Comparison of ENCODE assay signal across 1 cellular context in the genomic region with DNA sequence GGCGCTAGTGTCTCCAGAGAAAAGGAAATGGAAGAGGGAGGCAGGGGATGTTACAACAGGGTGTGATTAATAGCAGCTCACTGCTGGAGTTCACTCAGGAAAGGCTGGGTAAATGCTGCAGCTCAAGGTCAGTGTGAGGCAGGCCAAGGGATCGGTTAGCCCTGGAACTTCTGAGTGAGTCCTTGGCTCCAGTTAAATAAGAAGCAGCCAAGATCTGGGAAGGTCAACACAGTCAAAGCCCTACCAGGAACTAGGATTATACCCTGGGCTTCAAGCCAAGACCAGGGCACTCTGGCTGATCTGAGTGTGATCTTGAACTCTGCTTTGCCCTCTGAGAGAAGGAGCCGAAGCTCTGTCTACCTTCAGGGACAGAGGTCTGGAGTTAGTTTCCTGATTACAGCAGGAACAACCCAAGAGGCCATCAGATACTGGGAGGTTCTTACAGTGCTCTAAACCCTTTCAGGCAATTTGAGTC.
TF ChIP-seq lines count a peak whose summit lies in the region.

No MANE protein-coding gene starts in this region.

TF ChIP-seq in K562, 482 proteins besides CTCF, POLR2A, EP300 and RAD21 (continued from another document):
- TF ChIP-seq, protein P1, sequence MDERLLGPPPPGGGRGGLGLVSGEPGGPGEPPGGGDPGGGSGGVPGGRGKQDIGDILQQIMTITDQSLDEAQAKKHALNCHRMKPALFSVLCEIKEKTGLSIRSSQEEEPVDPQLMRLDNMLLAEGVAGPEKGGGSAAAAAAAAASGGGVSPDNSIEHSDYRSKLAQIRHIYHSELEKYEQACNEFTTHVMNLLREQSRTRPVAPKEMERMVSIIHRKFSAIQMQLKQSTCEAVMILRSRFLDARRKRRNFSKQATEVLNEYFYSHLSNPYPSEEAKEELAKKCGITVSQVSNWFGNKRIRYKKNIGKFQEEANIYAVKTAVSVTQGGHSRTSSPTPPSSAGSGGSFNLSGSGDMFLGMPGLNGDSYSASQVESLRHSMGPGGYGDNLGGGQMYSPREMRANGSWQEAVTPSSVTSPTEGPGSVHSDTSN (CRISPR knock-in tag; IDR thresholded peaks at IDR 0.05; ENCODE audit: low read depth): no peak
- TF ChIP-seq, protein P1 (tag; conservative IDR thresholded peaks at IDR 0.05; ENCODE audit: low read depth): peak; percentile 72
- TF ChIP-seq NCOA1 (IDR thresholded peaks at IDR 0.05; ENCODE audit: low read depth) (no peak), THRB (CRISPR knock-in tag; conservative IDR thresholded peaks at IDR 0.05) (no peak), RBM17 (IDR thresholded peaks at IDR 0.05; ENCODE audit: borderline replicate concordance, low read depth, low read length) (no peak), ESRRA (IDR thresholded peaks at IDR 0.05; ENCODE audit: borderline replicate concordance, low read depth) (peak; percentile 76)
- TF ChIP-seq, protein P2, sequence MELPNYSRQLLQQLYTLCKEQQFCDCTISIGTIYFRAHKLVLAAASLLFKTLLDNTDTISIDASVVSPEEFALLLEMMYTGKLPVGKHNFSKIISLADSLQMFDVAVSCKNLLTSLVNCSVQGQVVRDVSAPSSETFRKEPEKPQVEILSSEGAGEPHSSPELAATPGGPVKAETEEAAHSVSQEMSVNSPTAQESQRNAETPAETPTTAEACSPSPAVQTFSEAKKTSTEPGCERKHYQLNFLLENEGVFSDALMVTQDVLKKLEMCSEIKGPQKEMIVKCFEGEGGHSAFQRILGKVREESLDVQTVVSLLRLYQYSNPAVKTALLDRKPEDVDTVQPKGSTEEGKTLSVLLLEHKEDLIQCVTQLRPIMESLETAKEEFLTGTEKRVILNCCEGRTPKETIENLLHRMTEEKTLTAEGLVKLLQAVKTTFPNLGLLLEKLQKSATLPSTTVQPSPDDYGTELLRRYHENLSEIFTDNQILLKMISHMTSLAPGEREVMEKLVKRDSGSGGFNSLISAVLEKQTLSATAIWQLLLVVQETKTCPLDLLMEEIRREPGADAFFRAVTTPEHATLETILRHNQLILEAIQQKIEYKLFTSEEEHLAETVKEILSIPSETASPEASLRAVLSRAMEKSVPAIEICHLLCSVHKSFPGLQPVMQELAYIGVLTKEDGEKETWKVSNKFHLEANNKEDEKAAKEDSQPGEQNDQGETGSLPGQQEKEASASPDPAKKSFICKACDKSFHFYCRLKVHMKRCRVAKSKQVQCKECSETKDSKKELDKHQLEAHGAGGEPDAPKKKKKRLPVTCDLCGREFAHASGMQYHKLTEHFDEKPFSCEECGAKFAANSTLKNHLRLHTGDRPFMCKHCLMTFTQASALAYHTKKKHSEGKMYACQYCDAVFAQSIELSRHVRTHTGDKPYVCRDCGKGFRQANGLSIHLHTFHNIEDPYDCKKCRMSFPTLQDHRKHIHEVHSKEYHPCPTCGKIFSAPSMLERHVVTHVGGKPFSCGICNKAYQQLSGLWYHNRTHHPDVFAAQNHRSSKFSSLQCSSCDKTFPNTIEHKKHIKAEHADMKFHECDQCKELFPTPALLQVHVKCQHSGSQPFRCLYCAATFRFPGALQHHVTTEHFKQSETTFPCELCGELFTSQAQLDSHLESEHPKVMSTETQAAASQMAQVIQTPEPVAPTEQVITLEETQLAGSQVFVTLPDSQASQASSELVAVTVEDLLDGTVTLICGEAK (IDR thresholded peaks at IDR 0.05): no peak
- TF ChIP-seq, protein P2 (CRISPR knock-in tag; IDR thresholded peaks at IDR 0.05): no peak
- TF ChIP-seq, protein P3, sequence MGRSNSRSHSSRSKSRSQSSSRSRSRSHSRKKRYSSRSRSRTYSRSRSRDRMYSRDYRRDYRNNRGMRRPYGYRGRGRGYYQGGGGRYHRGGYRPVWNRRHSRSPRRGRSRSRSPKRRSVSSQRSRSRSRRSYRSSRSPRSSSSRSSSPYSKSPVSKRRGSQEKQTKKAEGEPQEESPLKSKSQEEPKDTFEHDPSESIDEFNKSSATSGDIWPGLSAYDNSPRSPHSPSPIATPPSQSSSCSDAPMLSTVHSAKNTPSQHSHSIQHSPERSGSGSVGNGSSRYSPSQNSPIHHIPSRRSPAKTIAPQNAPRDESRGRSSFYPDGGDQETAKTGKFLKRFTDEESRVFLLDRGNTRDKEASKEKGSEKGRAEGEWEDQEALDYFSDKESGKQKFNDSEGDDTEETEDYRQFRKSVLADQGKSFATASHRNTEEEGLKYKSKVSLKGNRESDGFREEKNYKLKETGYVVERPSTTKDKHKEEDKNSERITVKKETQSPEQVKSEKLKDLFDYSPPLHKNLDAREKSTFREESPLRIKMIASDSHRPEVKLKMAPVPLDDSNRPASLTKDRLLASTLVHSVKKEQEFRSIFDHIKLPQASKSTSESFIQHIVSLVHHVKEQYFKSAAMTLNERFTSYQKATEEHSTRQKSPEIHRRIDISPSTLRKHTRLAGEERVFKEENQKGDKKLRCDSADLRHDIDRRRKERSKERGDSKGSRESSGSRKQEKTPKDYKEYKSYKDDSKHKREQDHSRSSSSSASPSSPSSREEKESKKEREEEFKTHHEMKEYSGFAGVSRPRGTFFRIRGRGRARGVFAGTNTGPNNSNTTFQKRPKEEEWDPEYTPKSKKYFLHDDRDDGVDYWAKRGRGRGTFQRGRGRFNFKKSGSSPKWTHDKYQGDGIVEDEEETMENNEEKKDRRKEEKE (IDR thresholded peaks at IDR 0.05; ENCODE audit: borderline replicate concordance in 1 of 2, control insufficient read depth in 1 of 2, low read depth in 2 of 2, low read length in 1 of 2): no peak
